ENCODE assay signal across 1 cellular context in the genomic region with DNA sequence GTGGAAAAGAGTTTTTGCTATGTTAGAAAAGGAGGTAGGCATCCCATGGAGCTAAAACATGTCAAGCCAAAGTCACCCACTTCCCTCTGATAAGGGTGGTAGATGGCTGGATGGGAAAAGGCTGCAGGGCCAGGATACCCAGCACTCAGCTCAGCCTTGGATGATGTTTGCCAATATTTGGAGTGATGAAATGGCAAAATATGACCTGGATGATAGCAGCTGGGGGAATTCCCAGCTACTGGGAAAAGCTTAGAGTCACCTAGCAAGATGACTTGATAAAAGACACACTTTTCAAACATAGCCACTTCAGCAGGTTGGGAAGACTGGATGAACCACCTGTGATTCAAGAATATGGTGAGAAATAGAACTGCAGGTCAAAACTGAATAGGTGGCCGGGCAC.
TF ChIP-seq lines count a peak whose summit lies in the region.

No MANE protein-coding gene starts in this region.

TF ChIP-seq in GM23338, 12 proteins besides CTCF, POLR2A, EP300 and RAD21:
- TF ChIP-seq NANOG (IDR thresholded peaks at IDR 0.05; ENCODE audit: borderline replicate concordance): no peak
